ENCODE assay signal across 1 cellular context in genomic region chr10:75774780-75775490, GRCh38.
TF ChIP-seq lines count a peak whose summit lies in the region.

No MANE protein-coding gene starts in this region.

TF ChIP-seq in HepG2, 621 proteins besides CTCF, POLR2A, EP300 and RAD21 (continued from another document):
- TF ChIP-seq SOX6 (IDR thresholded peaks at IDR 0.05) (no peak), SOX6 (CRISPR knock-in tag; IDR thresholded peaks at IDR 0.05) (0 out of 2 replicates have a peak, but pooled peaks have one; percentile 17), TCF7 (IDR thresholded peaks at IDR 0.05; ENCODE audit: low read depth) (peak; percentile 43; the same call in 1 of the 2 replicates), NR2F6 (IDR thresholded peaks at IDR 0.05) (no peak), NR2F6 (CRISPR knock-in tag; IDR thresholded peaks at IDR 0.05) (peak; percentile 15; the same call in 1 of the 2 replicates), ZNF331 (CRISPR knock-in tag; IDR thresholded peaks at IDR 0.05) (no peak), ZNF557 (CRISPR knock-in tag; IDR thresholded peaks at IDR 0.05) (no peak), HINFP (CRISPR knock-in tag; IDR thresholded peaks at IDR 0.05; ENCODE audit: low read depth) (no peak), ZC3H4 (CRISPR knock-in tag; IDR thresholded peaks at IDR 0.05; ENCODE audit: borderline replicate concordance) (no peak), ZNF30 (CRISPR knock-in tag; IDR thresholded peaks at IDR 0.05) (no peak), ZMYM3 (CRISPR knock-in tag; IDR thresholded peaks at IDR 0.05) (peak; percentile 55; the same call in 1 of the 2 replicates), NCOA2 (CRISPR knock-in tag; IDR thresholded peaks at IDR 0.05) (peak; percentile 46; the same call in 1 of the 2 replicates), ZNF121 (CRISPR knock-in tag; IDR thresholded peaks at IDR 0.05) (peak; percentile 96), AGO2 (optimal IDR thresholded peaks at IDR 0.05; ENCODE audit: low read depth, low read length) (no peak), SOX13 (IDR thresholded peaks at IDR 0.05) (no peak), SOX13 (CRISPR knock-in tag; conservative IDR thresholded peaks at IDR 0.05 in 1 of 2, IDR thresholded peaks at IDR 0.05 in 1 of 2) (peak in 1 of 2 experiments; percentile 60; a peak in 1 of 4 replicates), POLR2G (IDR thresholded peaks at IDR 0.05; ENCODE audit: low read depth, low read length) (peak; percentile 31; the same call in 1 of the 2 replicates), KDM4B (CRISPR knock-in tag; IDR thresholded peaks at IDR 0.05) (no peak), ZFX (CRISPR knock-in tag; IDR thresholded peaks at IDR 0.05; ENCODE audit: low read depth) (0 out of 2 replicates have a peak, but pooled peaks have one; percentile 16), ZNF281 (CRISPR knock-in tag; IDR thresholded peaks at IDR 0.05; ENCODE audit: borderline replicate concordance) (no peak), ZNF317 (CRISPR knock-in tag; IDR thresholded peaks at IDR 0.05) (0 out of 2 replicates have a peak, but pooled peaks have one; percentile 45), ZNF589 (CRISPR knock-in tag; conservative IDR thresholded peaks at IDR 0.05) (no peak), THRA (CRISPR knock-in tag; IDR thresholded peaks at IDR 0.05; ENCODE audit: borderline replicate concordance) (peak; percentile 25; the same call in 1 of the 2 replicates), ZSCAN12 (CRISPR knock-in tag; IDR thresholded peaks at IDR 0.05) (no peak), ZNF451 (CRISPR knock-in tag; IDR thresholded peaks at IDR 0.05) (no peak), RBM22 (optimal IDR thresholded peaks at IDR 0.05; ENCODE audit: low read length) (no peak), FOSL2 (CRISPR knock-in tag; IDR thresholded peaks at IDR 0.05) (0 out of 2 replicates have a peak, but pooled peaks have one; percentile 7)
- TF ChIP-seq, protein P1, sequence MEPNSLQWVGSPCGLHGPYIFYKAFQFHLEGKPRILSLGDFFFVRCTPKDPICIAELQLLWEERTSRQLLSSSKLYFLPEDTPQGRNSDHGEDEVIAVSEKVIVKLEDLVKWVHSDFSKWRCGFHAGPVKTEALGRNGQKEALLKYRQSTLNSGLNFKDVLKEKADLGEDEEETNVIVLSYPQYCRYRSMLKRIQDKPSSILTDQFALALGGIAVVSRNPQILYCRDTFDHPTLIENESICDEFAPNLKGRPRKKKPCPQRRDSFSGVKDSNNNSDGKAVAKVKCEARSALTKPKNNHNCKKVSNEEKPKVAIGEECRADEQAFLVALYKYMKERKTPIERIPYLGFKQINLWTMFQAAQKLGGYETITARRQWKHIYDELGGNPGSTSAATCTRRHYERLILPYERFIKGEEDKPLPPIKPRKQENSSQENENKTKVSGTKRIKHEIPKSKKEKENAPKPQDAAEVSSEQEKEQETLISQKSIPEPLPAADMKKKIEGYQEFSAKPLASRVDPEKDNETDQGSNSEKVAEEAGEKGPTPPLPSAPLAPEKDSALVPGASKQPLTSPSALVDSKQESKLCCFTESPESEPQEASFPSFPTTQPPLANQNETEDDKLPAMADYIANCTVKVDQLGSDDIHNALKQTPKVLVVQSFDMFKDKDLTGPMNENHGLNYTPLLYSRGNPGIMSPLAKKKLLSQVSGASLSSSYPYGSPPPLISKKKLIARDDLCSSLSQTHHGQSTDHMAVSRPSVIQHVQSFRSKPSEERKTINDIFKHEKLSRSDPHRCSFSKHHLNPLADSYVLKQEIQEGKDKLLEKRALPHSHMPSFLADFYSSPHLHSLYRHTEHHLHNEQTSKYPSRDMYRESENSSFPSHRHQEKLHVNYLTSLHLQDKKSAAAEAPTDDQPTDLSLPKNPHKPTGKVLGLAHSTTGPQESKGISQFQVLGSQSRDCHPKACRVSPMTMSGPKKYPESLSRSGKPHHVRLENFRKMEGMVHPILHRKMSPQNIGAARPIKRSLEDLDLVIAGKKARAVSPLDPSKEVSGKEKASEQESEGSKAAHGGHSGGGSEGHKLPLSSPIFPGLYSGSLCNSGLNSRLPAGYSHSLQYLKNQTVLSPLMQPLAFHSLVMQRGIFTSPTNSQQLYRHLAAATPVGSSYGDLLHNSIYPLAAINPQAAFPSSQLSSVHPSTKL (CRISPR knock-in tag; IDR thresholded peaks at IDR 0.05) = 0 out of 2 replicates have a peak, but pooled peaks have one; percentile 10
- TF ChIP-seq, protein P2, sequence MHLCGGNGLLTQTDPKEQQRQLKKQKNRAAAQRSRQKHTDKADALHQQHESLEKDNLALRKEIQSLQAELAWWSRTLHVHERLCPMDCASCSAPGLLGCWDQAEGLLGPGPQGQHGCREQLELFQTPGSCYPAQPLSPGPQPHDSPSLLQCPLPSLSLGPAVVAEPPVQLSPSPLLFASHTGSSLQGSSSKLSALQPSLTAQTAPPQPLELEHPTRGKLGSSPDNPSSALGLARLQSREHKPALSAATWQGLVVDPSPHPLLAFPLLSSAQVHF (CRISPR knock-in tag; IDR thresholded peaks at IDR 0.05) = no peak
